1 cellular context compared by ENCODE assay signal in the genomic region with DNA sequence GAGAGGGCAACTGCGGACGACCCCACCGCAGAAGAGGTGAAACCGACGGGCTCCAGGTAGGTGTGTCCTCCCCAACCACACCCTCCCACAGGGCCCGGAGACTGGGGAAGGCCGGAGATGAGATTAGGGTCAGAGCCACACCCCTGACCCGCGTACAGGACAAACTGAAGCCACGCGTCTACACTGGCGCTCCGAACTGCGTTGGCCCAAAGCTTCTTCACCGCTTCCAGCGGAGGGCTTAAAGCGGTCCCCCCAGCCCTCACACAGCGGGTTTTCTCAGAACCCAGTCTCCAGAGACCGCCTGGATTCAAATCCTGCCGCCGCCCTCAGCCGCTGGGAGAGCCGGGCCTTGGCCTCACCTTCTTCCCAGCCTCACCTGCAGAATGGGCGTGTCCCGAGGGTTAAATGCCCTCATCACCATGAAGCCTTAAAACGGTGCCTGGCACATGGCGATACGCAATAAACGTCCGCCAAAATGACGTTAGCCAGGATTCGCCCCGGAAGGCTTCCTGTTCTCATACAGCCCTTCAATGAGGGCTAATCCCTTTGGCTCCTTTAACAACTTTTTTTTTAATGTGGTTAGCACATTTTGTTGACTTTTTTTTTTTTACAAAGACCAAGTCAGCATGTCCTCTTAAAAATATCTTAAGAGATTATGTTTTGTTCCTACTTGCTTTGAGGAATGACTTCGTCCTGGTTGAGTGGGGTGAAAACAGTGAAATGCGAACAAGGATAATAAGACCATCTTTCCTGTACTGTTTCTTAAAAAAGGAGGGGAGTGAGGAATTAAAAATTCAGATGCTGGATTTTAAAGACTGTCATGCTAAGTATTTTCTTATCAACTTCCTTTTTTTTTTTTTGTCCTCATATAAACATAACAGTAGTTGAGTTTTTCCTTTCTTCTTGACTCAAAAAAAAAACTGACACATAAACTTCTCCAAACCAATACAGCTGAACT.
TF ChIP-seq lines count a peak whose summit lies in the region.

No MANE protein-coding gene starts in this region.

TF ChIP-seq in K562, 482 proteins besides CTCF, POLR2A, EP300 and RAD21 (continued from another document and continues in another):
- TF ChIP-seq, protein P1, sequence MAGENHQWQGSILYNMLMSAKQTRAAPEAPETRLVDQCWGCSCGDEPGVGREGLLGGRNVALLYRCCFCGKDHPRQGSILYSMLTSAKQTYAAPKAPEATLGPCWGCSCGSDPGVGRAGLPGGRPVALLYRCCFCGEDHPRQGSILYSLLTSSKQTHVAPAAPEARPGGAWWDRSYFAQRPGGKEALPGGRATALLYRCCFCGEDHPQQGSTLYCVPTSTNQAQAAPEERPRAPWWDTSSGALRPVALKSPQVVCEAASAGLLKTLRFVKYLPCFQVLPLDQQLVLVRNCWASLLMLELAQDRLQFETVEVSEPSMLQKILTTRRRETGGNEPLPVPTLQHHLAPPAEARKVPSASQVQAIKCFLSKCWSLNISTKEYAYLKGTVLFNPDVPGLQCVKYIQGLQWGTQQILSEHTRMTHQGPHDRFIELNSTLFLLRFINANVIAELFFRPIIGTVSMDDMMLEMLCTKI (IDR thresholded peaks at IDR 0.05; ENCODE audit: partially characterized antibody) = no peak
- no peak for TF ChIP-seq ZNF583 (CRISPR knock-in tag; IDR thresholded peaks at IDR 0.05)
- no peak for TF ChIP-seq RBM34 (IDR thresholded peaks at IDR 0.05; ENCODE audit: borderline replicate concordance, insufficient read depth, low read length)
- TF ChIP-seq ZBTB7A (IDR thresholded peaks at IDR 0.05; ENCODE audit: borderline replicate concordance, control insufficient read depth, low read depth, low read length) = 0 out of 2 replicates have a peak, but pooled peaks have one; percentile 52
- no peak; the same call in 1 of the 2 replicates for TF ChIP-seq POLR2H (tag; IDR thresholded peaks at IDR 0.05; ENCODE audit: low read depth)
- TF ChIP-seq, protein P2, sequence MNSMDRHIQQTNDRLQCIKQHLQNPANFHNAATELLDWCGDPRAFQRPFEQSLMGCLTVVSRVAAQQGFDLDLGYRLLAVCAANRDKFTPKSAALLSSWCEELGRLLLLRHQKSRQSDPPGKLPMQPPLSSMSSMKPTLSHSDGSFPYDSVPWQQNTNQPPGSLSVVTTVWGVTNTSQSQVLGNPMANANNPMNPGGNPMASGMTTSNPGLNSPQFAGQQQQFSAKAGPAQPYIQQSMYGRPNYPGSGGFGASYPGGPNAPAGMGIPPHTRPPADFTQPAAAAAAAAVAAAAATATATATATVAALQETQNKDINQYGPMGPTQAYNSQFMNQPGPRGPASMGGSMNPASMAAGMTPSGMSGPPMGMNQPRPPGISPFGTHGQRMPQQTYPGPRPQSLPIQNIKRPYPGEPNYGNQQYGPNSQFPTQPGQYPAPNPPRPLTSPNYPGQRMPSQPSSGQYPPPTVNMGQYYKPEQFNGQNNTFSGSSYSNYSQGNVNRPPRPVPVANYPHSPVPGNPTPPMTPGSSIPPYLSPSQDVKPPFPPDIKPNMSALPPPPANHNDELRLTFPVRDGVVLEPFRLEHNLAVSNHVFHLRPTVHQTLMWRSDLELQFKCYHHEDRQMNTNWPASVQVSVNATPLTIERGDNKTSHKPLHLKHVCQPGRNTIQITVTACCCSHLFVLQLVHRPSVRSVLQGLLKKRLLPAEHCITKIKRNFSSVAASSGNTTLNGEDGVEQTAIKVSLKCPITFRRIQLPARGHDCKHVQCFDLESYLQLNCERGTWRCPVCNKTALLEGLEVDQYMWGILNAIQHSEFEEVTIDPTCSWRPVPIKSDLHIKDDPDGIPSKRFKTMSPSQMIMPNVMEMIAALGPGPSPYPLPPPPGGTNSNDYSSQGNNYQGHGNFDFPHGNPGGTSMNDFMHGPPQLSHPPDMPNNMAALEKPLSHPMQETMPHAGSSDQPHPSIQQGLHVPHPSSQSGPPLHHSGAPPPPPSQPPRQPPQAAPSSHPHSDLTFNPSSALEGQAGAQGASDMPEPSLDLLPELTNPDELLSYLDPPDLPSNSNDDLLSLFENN (IDR thresholded peaks at IDR 0.05; ENCODE audit: low read depth in 2 of 2, low read length in 2 of 2) = no peak
- TF ChIP-seq ZNF324 (CRISPR knock-in tag; IDR thresholded peaks at IDR 0.05) = no peak
- no peak for TF ChIP-seq MTF1 (CRISPR knock-in tag; IDR thresholded peaks at IDR 0.05; ENCODE audit: borderline replicate concordance)
- TF ChIP-seq ZNF146 (CRISPR knock-in tag; IDR thresholded peaks at IDR 0.05; ENCODE audit: unreplicated experiment) = no peak
- TF ChIP-seq ZNF212 (CRISPR knock-in tag; IDR thresholded peaks at IDR 0.05) = no peak
- TF ChIP-seq BRF1 (IDR thresholded peaks at IDR 0.05; ENCODE audit: borderline replicate concordance, extremely low read depth, insufficient read length) = no peak
- TF ChIP-seq, protein P3, sequence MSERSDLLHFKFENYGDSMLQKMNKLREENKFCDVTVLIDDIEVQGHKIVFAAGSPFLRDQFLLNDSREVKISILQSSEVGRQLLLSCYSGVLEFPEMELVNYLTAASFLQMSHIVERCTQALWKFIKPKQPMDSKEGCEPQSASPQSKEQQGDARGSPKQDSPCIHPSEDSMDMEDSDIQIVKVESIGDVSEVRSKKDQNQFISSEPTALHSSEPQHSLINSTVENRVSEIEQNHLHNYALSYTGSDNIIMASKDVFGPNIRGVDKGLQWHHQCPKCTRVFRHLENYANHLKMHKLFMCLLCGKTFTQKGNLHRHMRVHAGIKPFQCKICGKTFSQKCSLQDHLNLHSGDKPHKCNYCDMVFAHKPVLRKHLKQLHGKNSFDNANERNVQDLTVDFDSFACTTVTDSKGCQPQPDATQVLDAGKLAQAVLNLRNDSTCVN (CRISPR knock-in tag; IDR thresholded peaks at IDR 0.05) = no peak
- TF ChIP-seq FOSL1 (tag; conservative IDR thresholded peaks at IDR 0.05) = peak; percentile 32; the same call in 1 of the 2 replicates
- no peak for TF ChIP-seq ZNF436 (CRISPR knock-in tag; IDR thresholded peaks at IDR 0.05)
- no peak for TF ChIP-seq FOXA1 (IDR thresholded peaks at IDR 0.05; ENCODE audit: borderline replicate concordance)
- 0 out of 2 replicates have a peak, but pooled peaks have one; percentile 5 for TF ChIP-seq PYGO2 (tag; IDR thresholded peaks at IDR 0.05)
- TF ChIP-seq, protein P4, sequence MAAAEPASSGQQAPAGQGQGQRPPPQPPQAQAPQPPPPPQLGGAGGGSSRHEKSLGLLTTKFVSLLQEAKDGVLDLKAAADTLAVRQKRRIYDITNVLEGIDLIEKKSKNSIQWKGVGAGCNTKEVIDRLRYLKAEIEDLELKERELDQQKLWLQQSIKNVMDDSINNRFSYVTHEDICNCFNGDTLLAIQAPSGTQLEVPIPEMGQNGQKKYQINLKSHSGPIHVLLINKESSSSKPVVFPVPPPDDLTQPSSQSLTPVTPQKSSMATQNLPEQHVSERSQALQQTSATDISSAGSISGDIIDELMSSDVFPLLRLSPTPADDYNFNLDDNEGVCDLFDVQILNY (CRISPR knock-in tag; IDR thresholded peaks at IDR 0.05) = no peak
- TF ChIP-seq, protein P5, sequence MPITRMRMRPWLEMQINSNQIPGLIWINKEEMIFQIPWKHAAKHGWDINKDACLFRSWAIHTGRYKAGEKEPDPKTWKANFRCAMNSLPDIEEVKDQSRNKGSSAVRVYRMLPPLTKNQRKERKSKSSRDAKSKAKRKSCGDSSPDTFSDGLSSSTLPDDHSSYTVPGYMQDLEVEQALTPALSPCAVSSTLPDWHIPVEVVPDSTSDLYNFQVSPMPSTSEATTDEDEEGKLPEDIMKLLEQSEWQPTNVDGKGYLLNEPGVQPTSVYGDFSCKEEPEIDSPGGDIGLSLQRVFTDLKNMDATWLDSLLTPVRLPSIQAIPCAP (CRISPR knock-in tag; IDR thresholded peaks at IDR 0.05; ENCODE audit: borderline replicate concordance) = no peak
- TF ChIP-seq, protein P6, sequence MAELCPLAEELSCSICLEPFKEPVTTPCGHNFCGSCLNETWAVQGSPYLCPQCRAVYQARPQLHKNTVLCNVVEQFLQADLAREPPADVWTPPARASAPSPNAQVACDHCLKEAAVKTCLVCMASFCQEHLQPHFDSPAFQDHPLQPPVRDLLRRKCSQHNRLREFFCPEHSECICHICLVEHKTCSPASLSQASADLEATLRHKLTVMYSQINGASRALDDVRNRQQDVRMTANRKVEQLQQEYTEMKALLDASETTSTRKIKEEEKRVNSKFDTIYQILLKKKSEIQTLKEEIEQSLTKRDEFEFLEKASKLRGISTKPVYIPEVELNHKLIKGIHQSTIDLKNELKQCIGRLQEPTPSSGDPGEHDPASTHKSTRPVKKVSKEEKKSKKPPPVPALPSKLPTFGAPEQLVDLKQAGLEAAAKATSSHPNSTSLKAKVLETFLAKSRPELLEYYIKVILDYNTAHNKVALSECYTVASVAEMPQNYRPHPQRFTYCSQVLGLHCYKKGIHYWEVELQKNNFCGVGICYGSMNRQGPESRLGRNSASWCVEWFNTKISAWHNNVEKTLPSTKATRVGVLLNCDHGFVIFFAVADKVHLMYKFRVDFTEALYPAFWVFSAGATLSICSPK (IDR thresholded peaks at IDR 0.05; ENCODE audit: borderline replicate concordance) = no peak
- no peak; the same call in 1 of the 2 replicates for TF ChIP-seq ZNF12 (CRISPR knock-in tag; IDR thresholded peaks at IDR 0.05)
- TF ChIP-seq CEBPB (tag; IDR thresholded peaks at IDR 0.05) = no peak
- TF ChIP-seq SIN3B (IDR thresholded peaks at IDR 0.05; ENCODE audit: low read depth) = no peak
- TF ChIP-seq, protein P7, sequence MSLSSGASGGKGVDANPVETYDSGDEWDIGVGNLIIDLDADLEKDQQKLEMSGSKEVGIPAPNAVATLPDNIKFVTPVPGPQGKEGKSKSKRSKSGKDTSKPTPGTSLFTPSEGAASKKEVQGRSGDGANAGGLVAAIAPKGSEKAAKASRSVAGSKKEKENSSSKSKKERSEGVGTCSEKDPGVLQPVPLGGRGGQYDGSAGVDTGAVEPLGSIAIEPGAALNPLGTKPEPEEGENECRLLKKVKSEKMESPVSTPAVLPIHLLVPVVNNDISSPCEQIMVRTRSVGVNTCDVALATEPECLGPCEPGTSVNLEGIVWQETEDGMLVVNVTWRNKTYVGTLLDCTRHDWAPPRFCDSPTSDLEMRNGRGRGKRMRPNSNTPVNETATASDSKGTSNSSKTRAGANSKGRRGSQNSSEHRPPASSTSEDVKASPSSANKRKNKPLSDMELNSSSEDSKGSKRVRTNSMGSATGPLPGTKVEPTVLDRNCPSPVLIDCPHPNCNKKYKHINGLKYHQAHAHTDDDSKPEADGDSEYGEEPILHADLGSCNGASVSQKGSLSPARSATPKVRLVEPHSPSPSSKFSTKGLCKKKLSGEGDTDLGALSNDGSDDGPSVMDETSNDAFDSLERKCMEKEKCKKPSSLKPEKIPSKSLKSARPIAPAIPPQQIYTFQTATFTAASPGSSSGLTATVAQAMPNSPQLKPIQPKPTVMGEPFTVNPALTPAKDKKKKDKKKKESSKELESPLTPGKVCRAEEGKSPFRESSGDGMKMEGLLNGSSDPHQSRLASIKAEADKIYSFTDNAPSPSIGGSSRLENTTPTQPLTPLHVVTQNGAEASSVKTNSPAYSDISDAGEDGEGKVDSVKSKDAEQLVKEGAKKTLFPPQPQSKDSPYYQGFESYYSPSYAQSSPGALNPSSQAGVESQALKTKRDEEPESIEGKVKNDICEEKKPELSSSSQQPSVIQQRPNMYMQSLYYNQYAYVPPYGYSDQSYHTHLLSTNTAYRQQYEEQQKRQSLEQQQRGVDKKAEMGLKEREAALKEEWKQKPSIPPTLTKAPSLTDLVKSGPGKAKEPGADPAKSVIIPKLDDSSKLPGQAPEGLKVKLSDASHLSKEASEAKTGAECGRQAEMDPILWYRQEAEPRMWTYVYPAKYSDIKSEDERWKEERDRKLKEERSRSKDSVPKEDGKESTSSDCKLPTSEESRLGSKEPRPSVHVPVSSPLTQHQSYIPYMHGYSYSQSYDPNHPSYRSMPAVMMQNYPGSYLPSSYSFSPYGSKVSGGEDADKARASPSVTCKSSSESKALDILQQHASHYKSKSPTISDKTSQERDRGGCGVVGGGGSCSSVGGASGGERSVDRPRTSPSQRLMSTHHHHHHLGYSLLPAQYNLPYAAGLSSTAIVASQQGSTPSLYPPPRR (CRISPR knock-in tag; IDR thresholded peaks at IDR 0.05; ENCODE audit: borderline replicate concordance) = no peak
- TF ChIP-seq, protein P8, sequence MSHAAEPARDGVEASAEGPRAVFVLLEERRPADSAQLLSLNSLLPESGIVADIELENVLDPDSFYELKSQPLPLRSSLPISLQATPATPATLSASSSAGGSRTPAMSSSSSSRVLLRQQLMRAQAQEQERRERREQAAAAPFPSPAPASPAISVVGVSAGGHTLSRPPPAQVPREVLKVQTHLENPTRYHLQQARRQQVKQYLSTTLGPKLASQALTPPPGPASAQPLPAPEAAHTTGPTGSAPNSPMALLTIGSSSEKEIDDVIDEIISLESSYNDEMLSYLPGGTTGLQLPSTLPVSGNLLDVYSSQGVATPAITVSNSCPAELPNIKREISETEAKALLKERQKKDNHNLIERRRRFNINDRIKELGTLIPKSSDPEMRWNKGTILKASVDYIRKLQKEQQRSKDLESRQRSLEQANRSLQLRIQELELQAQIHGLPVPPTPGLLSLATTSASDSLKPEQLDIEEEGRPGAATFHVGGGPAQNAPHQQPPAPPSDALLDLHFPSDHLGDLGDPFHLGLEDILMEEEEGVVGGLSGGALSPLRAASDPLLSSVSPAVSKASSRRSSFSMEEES (CRISPR knock-in tag; IDR thresholded peaks at IDR 0.05) = no peak
- no peak for TF ChIP-seq NFIC (IDR thresholded peaks at IDR 0.05)
- no peak for TF ChIP-seq KDM5B (IDR thresholded peaks at IDR 0.05; ENCODE audit: insufficient replicate concordance, low read depth, low read length)
- TF ChIP-seq NEUROD1 (IDR thresholded peaks at IDR 0.05; ENCODE audit: borderline replicate concordance, low read depth, low read length, partially characterized antibody) = peak; percentile 49
- no peak for TF ChIP-seq ZNF778 (CRISPR knock-in tag; IDR thresholded peaks at IDR 0.05)
- TF ChIP-seq, protein P9, sequence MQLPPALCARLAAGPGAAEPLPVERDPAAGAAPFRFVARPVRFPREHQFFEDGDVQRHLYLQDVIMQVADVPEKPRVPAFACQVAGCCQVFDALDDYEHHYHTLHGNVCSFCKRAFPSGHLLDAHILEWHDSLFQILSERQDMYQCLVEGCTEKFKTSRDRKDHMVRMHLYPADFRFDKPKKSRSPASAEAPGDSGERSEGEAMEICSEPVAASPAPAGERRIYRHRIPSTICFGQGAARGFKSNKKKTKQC (CRISPR knock-in tag; IDR thresholded peaks at IDR 0.05) = no peak
- no peak for TF ChIP-seq ZNF561 (CRISPR knock-in tag; conservative IDR thresholded peaks at IDR 0.05)
- peak; percentile 50; the same call in 1 of the 2 replicates for TF ChIP-seq CBX1 (IDR thresholded peaks at IDR 0.05; ENCODE audit: low read depth)
- TF ChIP-seq SAFB2 (IDR thresholded peaks at IDR 0.05; ENCODE audit: borderline replicate concordance, low read depth, low read length, severe bottlenecking) = no peak
